8 cellular contexts compared by ENCODE assay signal in the genomic region with DNA sequence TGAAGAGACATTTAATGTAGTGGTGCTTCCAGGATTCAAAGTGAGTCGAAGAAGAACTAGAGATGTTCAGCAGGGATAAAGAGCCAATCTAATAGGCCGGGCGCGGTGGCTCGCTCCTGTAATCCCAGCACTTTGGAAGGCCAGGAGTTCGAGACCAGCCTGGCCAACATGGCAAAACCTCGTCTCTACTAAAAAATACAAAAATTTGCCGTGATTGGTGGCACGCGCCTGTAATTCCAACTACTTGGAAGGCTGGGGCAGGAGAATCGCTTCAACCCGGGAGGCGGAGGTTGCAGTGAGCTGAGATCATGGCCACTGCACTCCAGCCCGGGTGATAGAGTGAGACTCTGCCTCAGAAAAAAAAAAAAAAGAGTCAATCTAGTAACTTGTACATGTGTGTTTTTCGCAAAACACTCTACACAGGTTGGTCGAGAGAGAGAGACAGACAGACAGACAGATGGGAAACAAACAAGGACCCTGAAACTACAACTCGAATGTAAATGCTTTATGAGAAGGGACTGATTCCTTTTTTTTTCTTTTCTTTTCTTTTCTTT. TPM values are rescaled to one million over a fixed set of nuclear protein-coding genes. Genes with fewer than 3 reads are reported as not detected.
A peak's percentile ranks its signal among the peaks of the same experiment; 100 is the strongest.
DNase-seq lines count a peak whose midpoint lies in the region; ATAC-seq and TF ChIP-seq lines count a peak whose summit lies in the region.

No MANE protein-coding gene starts in this region.

- H4K20me1 ChIP-seq in GM23248 (ENCODE audit: insufficient read depth), result no peaks in the 10 kb centered on the region

- no peak for TF ChIP-seq POLR2A in gastrocnemius medialis (IDR thresholded peaks at IDR 0.05)

- peak; percentile 29 for DNase-seq in GM23248
- no peak for DNase-seq in WERI-Rb-1
- DNase-seq in foreskin fibroblast, result no peak
- DNase-seq in gastrocnemius medialis, result no peak
- DNase-seq in NCI-H1417 treated with DMSO at 0.1 percent for 48 hours (lab: John Stamatoyannopoulos, UW), result no peak
- no peak for DNase-seq in posterior vena cava (ENCODE audit: low spot score)
- no peak for DNase-seq in DMS153 (lab: John Stamatoyannopoulos, UW)

- peak overlapping the region; percentile 92 for H3K9ac ChIP-seq in GM23248

- H3K27me3 ChIP-seq in GM23248 (replicated peaks; ENCODE audit: insufficient read depth), result no peaks in the 10 kb centered on the region
- no peaks in the 10 kb centered on the region for H3K27me3 ChIP-seq in WERI-Rb-1 (ENCODE audit: insufficient read depth, low read depth, severe bottlenecking)
- no peaks in the 10 kb centered on the region for H3K27me3 ChIP-seq in gastrocnemius medialis

- H3K4me1 ChIP-seq in GM23248 (ENCODE audit: insufficient read depth) (peaks cover 10% of the 10 kb centered on the region; the same call in 1 of the 2 replicates), gastrocnemius medialis (peaks cover 9 to 12% of the 10 kb centered on the region in 2 donors)

- H3F3A ChIP-seq in GM23248 (ENCODE audit: insufficient read depth), result no peaks in the 10 kb centered on the region

- H3K9me3 ChIP-seq in GM23248 (ENCODE audit: low read depth), result no peaks in the 10 kb centered on the region
- no peaks in the 10 kb centered on the region for H3K9me3 ChIP-seq in WERI-Rb-1 (ENCODE audit: severe bottlenecking)
- no peaks in the 10 kb centered on the region for H3K9me3 ChIP-seq in gastrocnemius medialis

- 21 to 23% methylated on average over 17 of the region's 17 CpGs for WGBS in GM23248 (ENCODE audit: low coverage in 1 of 2, low lambda C conversion rate in 2 of 2, missing lambda C conversion rate in 2 of 2), 2 experiments

- H3K4me3 ChIP-seq in GM23248, result peak overlapping the region; percentile 88
- H3K4me3 ChIP-seq in WERI-Rb-1 (ENCODE audit: low read depth, low read length), result peak overlapping the region; percentile 81
- H3K4me3 ChIP-seq in foreskin fibroblast (ENCODE audit: low read depth in 1 of 2, low read length in 2 of 2), result peak overlapping the region; percentile 84 to 91
- peak overlapping the region; percentile 66 to 82 (median 74) for H3K4me3 ChIP-seq in gastrocnemius medialis

- in situ Hi-C loops in GM23248 (cut with MboI), result no loop called here
- in situ Hi-C loops in gastrocnemius medialis (cut with MboI; ENCODE audit: low sequenced_read_pairs in 4 of 4), result loop anchor here in 1 of 4 donors (10.0 kb wide), 1 partner anchor 76 kb away; no protein-coding TSS in a partner anchor

- peak overlapping the region; percentile 76 for H3K4me2 ChIP-seq in GM23248 (ENCODE audit: unreplicated experiment)

- intact Hi-C loops in gastrocnemius medialis (cut with DNase I; ENCODE audit: low total_unique reads) (loop anchor here (1.0 to 10.0 kb wide), 9 partner anchors 29 to 624 kb away; a partner anchor contains a TSS), posterior vena cava (cut with DNase I) (no loop called here)

- H3K36me3 ChIP-seq in GM23248 (ENCODE audit: low read depth) (no peaks in the 10 kb centered on the region), WERI-Rb-1 (no peaks in the 10 kb centered on the region), gastrocnemius medialis (no peaks in the 10 kb centered on the region)

- peaks cover 26% of the 10 kb centered on the region for H3K79me2 ChIP-seq in GM23248 (ENCODE audit: insufficient read depth)

- H3K9me2 ChIP-seq in GM23248 (ENCODE audit: insufficient read depth), result no peaks in the 10 kb centered on the region

- H2AFZ ChIP-seq in GM23248, result peak overlapping the region; percentile 90

- TF ChIP-seq CTCF in WERI-Rb-1 (IDR thresholded peaks at IDR 0.05; ENCODE audit: low read depth, low read length) (no peak), foreskin fibroblast (IDR thresholded peaks at IDR 0.05; ENCODE audit: low read depth, low read length) (no peak), gastrocnemius medialis (IDR thresholded peaks at IDR 0.05 in 4 of 5, conservative IDR thresholded peaks at IDR 0.05 in 1 of 5) (no peak)

- H3K27ac ChIP-seq in GM23248, result peak overlapping the region; percentile 90
- peak overlapping the region; percentile 61 for H3K27ac ChIP-seq in WERI-Rb-1
- peak overlapping the region; percentile 87 to 94 (median 88) for H3K27ac ChIP-seq in gastrocnemius medialis

- peak in 1 of 2 donors; percentile 5 for ATAC-seq in gastrocnemius medialis
- no peak for ATAC-seq in HG03442 (IDR thresholded peaks at IDR 0.05; ENCODE audit: unreplicated experiment)

RNA-seq across cellular contexts. Expression of a gene that starts 0.8 kb away (rescaled TPM):
- total RNA-seq in GM23248 (2014; rRNA removed; shearing (Covaris generic)), result 31.6 and 32.2 TPM in 2 replicates
- 28.5 and 29.6 TPM in 2 replicates for polyA plus RNA-seq in GM23248 (2016; fragmentation: Nextera tagmentation; extraction: Ambion mirVana)
- total RNA-seq in gastrocnemius medialis (10 to 100 TPM; 10.4 to 25.7 (median 16.2) TPM), posterior vena cava (10 to 100 TPM; 19.2 to 24.5 TPM)

RNA-seq across cellular contexts. Expression of a gene that starts 4.7 kb away (rescaled TPM):
- not detected in 2 replicates for total RNA-seq in GM23248 (2014; rRNA removed; shearing (Covaris generic))
- polyA plus RNA-seq in GM23248 (2016; fragmentation: Nextera tagmentation; extraction: Ambion mirVana), result 0.79 and 0.81 TPM in 2 replicates
- under 1 TPM in 1 of 4 donors, not detected in 3; 0.31 TPM for total RNA-seq in gastrocnemius medialis
- not detected for total RNA-seq in posterior vena cava

RNA-seq across cellular contexts. Expression of a gene that starts 19.3 kb away (rescaled TPM):
- total RNA-seq in GM23248 (2014; rRNA removed; shearing (Covaris generic)), result 1.1 TPM in 1 of 2 replicates, not detected in the other
- 0.26 TPM in 1 of 2 replicates, not detected in the other for polyA plus RNA-seq in GM23248 (2016; fragmentation: Nextera tagmentation; extraction: Ambion mirVana)
- 10 to 100 TPM in 1 of 4 donors, 1 to 10 TPM in 2, under 1 TPM in 1; 0.72 to 11.0 (median 2.5) TPM for total RNA-seq in gastrocnemius medialis
- 1 to 10 TPM; 1.4 to 1.5 TPM for total RNA-seq in posterior vena cava

RNA-seq across cellular contexts. Expression of a gene that starts 28.7 kb away (rescaled TPM):
- total RNA-seq in GM23248 (2014; rRNA removed; shearing (Covaris generic)), result 16.2 and 27.7 TPM in 2 replicates
- polyA plus RNA-seq in GM23248 (2016; fragmentation: Nextera tagmentation; extraction: Ambion mirVana), result 27.6 and 28.3 TPM in 2 replicates
- total RNA-seq in gastrocnemius medialis, result 10 to 100 TPM in 1 of 4 donors, 1 to 10 TPM in 3; 3.7 to 10.7 (median 5.9) TPM
- 1 to 10 TPM; 5.2 to 7.3 TPM for total RNA-seq in posterior vena cava

RNA-seq across cellular contexts. Expression of a gene that starts 30.4 kb away (rescaled TPM):
- 80.3 and 94.6 TPM in 2 replicates for total RNA-seq in GM23248 (2014; rRNA removed; shearing (Covaris generic))
- polyA plus RNA-seq in GM23248 (2016; fragmentation: Nextera tagmentation; extraction: Ambion mirVana), result 59.4 and 61.2 TPM in 2 replicates
- 10 to 100 TPM; 27.5 to 39.6 (median 33.0) TPM for total RNA-seq in gastrocnemius medialis
- 100 to 1,000 TPM; 105 to 212 TPM for total RNA-seq in posterior vena cava
